Comparison of ENCODE assay signal across 8 cellular contexts in the genomic region with DNA sequence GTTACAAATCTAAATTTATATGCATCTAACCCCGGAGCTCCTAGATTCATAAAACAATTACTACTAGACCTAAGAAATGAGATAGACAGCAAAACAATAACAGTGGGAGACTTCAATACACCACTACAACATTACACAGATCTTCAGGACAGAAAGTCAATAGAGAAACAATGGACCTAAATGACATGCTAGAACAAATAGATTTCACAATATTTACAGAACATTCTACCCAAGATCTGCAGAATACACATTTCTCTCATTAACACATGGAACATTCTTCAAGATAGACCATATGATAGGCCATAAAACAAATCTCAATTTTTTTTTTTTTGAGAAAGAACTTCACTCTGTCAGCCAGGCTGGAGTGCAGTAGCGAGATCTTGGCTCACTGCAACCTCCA. TPM values are rescaled to one million over a fixed set of nuclear protein-coding genes. Genes with fewer than 3 reads are reported as not detected.
"Had no signal": no experiment of that assay in that cellular context is flagged by ENCODE, and none has a peak within 500 bp of the region (broad histone marks: within the 10 kb centered on the region; RNA-seq: fewer than 3 reads in every experiment).

No MANE protein-coding gene starts in this region.

- DNase-seq: KBM-7, KG1 had no signal

- H3K4me2 ChIP-seq: KMS-11 had no signal

- H3K9ac ChIP-seq: KMS-11 had no signal

- H3K4me3 ChIP-seq: K562 had no signal

- H3K27ac ChIP-seq: HL-60, KMS-11 had no signal

- ATAC-seq: K562 had no signal

- FAIRE-seq: HTR-8/SVneo, K562 had no signal

RNA-seq across cellular contexts. Expression of a gene that starts 42.1 kb away (rescaled TPM):
- total RNA-seq: HT1080, K562 had no signal
- polyA plus RNA-seq: IgD-negative memory B cell, K562 had no signal

RNA-seq across cellular contexts. Expression of a gene that starts 45.0 kb away (rescaled TPM):
- total RNA-seq: HT1080, K562 had no signal
- polyA plus RNA-seq: IgD-negative memory B cell, K562 had no signal
